Comparison of ENCODE assay signal across 10 cellular contexts in the genomic region with DNA sequence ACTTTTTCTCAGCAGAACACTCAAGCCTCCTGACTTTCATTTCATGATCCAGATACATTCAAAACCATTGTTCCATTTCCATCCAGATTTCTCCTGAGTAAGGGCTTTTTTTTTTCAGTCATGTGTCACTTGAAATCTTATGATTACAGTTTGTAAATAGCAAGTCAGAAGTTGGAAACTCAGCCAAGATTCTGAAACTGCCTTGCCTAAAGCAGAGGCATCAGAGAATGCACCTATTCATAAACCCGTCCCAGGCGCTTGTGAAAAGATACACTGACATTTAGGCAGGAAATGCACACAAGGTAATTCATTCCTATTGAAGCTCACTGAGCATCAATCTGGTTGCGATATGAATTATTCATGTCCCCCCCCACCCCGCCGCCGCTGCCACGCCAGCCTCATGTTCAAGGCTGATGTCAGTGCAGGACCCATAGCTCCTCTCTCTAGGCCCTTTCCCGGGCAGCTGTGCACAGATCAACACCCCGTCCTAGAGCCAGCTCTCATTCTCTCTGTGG. TPM values are rescaled to one million over a fixed set of nuclear protein-coding genes. Genes with fewer than 3 reads are reported as not detected.
A peak's percentile ranks its signal among the peaks of the same experiment; 100 is the strongest.
DNase-seq lines count a peak whose midpoint lies in the region; ATAC-seq and TF ChIP-seq lines count a peak whose summit lies in the region.
"Had no signal": no experiment of that assay in that cellular context is flagged by ENCODE, and none has a peak within 500 bp of the region (broad histone marks: within the 10 kb centered on the region; RNA-seq: fewer than 3 reads in every experiment).

No MANE protein-coding gene starts in this region.

- H3K4me1 Mint-ChIP-seq in natural killer cell = peaks cover 31 to 38% of the 10 kb centered on the region in 2 donors

- peak overlapping the region; percentile 56; the same call in 1 of the 2 replicates for H3K27ac ChIP-seq in HL-60 (replicated peaks)
- H3K27ac ChIP-seq: cardiac muscle cell had no signal

- in situ Hi-C loops in ACHN (cut with HindIII; ENCODE audit: low pct_ligation_motif_present, low pct_unique_long_range_greater_than_20kb, low sequenced_read_pairs) = no loop called here

- DNase-seq in HL-60 (ENCODE audit: low read depth in 1 of 2, low spot score in 1 of 2) (no peak), ACHN (no peak), natural killer cell (no peak), SIG-M5 treated with dmso at 0.1 percent for 504 hours (lab: John Stamatoyannopoulos, UW; ENCODE audit: unreplicated experiment) (no peak)
- peak; percentile 34 for DNase-seq in activated CD8-positive, alpha-beta memory T cell treated with anti-CD3 and anti-CD28 coated beads, Interleukin-2, amount 50 U/mL, for 24 hours (ENCODE audit: extremely low read depth)
- peak; percentile 47 for DNase-seq in effector CD4-positive, alpha-beta T cell
- DNase-seq in stimulated activated CD4-positive, alpha-beta T cell treated with anti-CD3 and anti-CD28 coated beads, Interleukin-4, amount 100 ng/mL, for 48 hours (ENCODE audit: low read depth in 2 of 2) = peak; percentile 61 to 65

- ATAC-seq in HG03439 (IDR thresholded peaks at IDR 0.05; ENCODE audit: unreplicated experiment) = no peak
- no peak for ATAC-seq in natural killer cell

- H3K9me3 Mint-ChIP-seq in natural killer cell = no peaks in the 10 kb centered on the region

- no peak overlapping the region for H3K4me3 ChIP-seq in HL-60 (replicated peaks; ENCODE audit: insufficient read depth, low read length)
- H3K4me3 ChIP-seq: cardiac muscle cell, skin epidermis had no signal

- intact Hi-C loops in natural killer cell (cut with micrococcal nuclease) = no loop called here

- H3K36me3 Mint-ChIP-seq in natural killer cell = no peaks in the 10 kb centered on the region

- no peak overlapping the region for H3K4me3 Mint-ChIP-seq in natural killer cell

- TF ChIP-seq CTCF in HL-60 (IDR thresholded peaks at IDR 0.05; ENCODE audit: insufficient read depth, low read length) (no peak), natural killer cell (IDR thresholded peaks at IDR 0.05) (no peak)

- peak overlapping the region in 1 of 2 donors; percentile 92 for H3K27ac Mint-ChIP-seq in natural killer cell

- no peaks in the 10 kb centered on the region for H3K27me3 Mint-ChIP-seq in natural killer cell (ENCODE audit: low read depth in 2 of 2)

- H3K27me3 ChIP-seq in HL-60 (ENCODE audit: insufficient read depth, poor library complexity, severe bottlenecking) = no peaks in the 10 kb centered on the region
- H3K27me3 ChIP-seq: cardiac muscle cell had no signal

RNA-seq across cellular contexts. Expression of gene MGAT4A, which starts 30.4 kb away (rescaled TPM):
- 100 to 1,000 TPM in 1 of 3 donors, 10 to 100 TPM in 2; 91.6 to 114 (median 96.4) TPM for total RNA-seq in natural killer cell

Comparison
In these comparisons a context has a peak if more than half of its experiments do, and no peak if none do; other contexts are left out.
1. DNase-seq: peak in activated CD8-positive, alpha-beta memory T cell treated with anti-CD3 and anti-CD28 coated beads, Interleukin-2, amount 50 U/mL, for 24 hours (single experiment), effector CD4-positive, alpha-beta T cell (single experiment) and stimulated activated CD4-positive, alpha-beta T cell treated with anti-CD3 and anti-CD28 coated beads, Interleukin-4, amount 100 ng/mL, for 48 hours (2 of 2); none in HL-60 (0 of 2), ACHN (single experiment), natural killer cell (single experiment) and SIG-M5 treated with dmso at 0.1 percent for 504 hours (single experiment).